In genomic region chr6:130252527-130253237, GRCh38 we compare ENCODE assay signal across 23 cellular contexts. TPM values are rescaled to one million over a fixed set of nuclear protein-coding genes. Genes with fewer than 3 reads are reported as not detected.
A peak's percentile ranks its signal among the peaks of the same experiment; 100 is the strongest.
DNase-seq lines count a peak whose midpoint lies in the region; FAIRE-seq and TF ChIP-seq lines count a peak whose summit lies in the region.
"Had no signal": no experiment of that assay in that cellular context is flagged by ENCODE, and none has a peak within 500 bp of the region (broad histone marks: within the 10 kb centered on the region; RNA-seq: fewer than 3 reads in every experiment).

No MANE protein-coding gene starts in this region.

- no peaks in the 10 kb centered on the region for H3K9me3 ChIP-seq in H1 (ENCODE audit: insufficient read depth in 2 of 2, low read depth in 1 of 2, low read length in 1 of 2)
- H3K9me3 ChIP-seq: left lung, neutrophil, prostate gland, sigmoid colon, SK-N-SH, transverse colon had no signal

- DNase-seq in MV-4-11 (lab: John Stamatoyannopoulos, UW) (peak; percentile 74), H1 (ENCODE audit: low read depth in 1 of 2, low spot score in 2 of 2) (no peak), mesendoderm (peak; percentile 21), occipital lobe (lab: John Stamatoyannopoulos, UW) (no peak), H54 (ENCODE audit: insufficient read length, low spot score) (no peak), NOMO-1 (lab: John Stamatoyannopoulos, UW; ENCODE audit: unreplicated experiment in 2 of 2) (no peak), GM12891 (ENCODE audit: insufficient read length, low spot score) (no peak)
- DNase-seq: activated CD4-positive, alpha-beta T cell treated with anti-CD3 and anti-CD28 coated beads, Interleukin-2, amount 50 U/mL, for 4 hours; activated T-cell treated with anti-CD3 and anti-CD28 coated beads, Interleukin-2, amount 50 U/mL, for 48 hours; DMS79 treated with DMSO at 0.1 percent for 48 hours; GF-D8; left lung; NCI-H1105 treated with DMSO at 0.1 percent for 48 hours; NCI-H2029 treated with DMSO at 0.1 percent for 48 hours; NCI-H524; PC-9; sigmoid colon; SK-N-SH; transverse colon had no signal

- no peaks in the 10 kb centered on the region for H3K23me2 ChIP-seq in H1 (ENCODE audit: low read depth, low read length)

- H3K14ac ChIP-seq in H1 (ENCODE audit: insufficient read length), result no peak overlapping the region

- TF ChIP-seq POLR2A in H1 (IDR thresholded peaks at IDR 0.05; ENCODE audit: control extremely low read depth in 1 of 2, low read depth in 2 of 2, low read length in 2 of 2) (no peak), H54 (IDR thresholded peaks at IDR 0.05; ENCODE audit: low read depth, low read length) (no peak), GM12891 (IDR thresholded peaks at IDR 0.05; ENCODE audit: low read depth, low read length) (no peak)

- no peak overlapping the region for H4K8ac ChIP-seq in H1 (ENCODE audit: extremely low read depth, insufficient read depth, low read length)
- H4K8ac ChIP-seq in mesendoderm (ENCODE audit: low read depth, low read length), result no peak overlapping the region

- no peak overlapping the region for H3K4ac ChIP-seq in H1 (replicated peaks; ENCODE audit: insufficient read length, low read depth, low read length)
- H3K4ac ChIP-seq in mesendoderm (ENCODE audit: low read depth, low read length), result no peak overlapping the region

- POLR2A ChIA-PET in H1 (lab: Charles Lee; ENCODE audit: partially characterized antibody), result no interaction called here

- H2BK5ac ChIP-seq in H1 (ENCODE audit: low read depth, low read length) (no peak overlapping the region), mesendoderm (ENCODE audit: low read length) (no peak overlapping the region)

- H3K79me1 ChIP-seq in H1 (ENCODE audit: low read depth, low read length), result no peaks in the 10 kb centered on the region
- H3K79me1 ChIP-seq in mesendoderm (ENCODE audit: low read length), result no peaks in the 10 kb centered on the region

- H3K18ac ChIP-seq in H1 (ENCODE audit: extremely low read depth, low read length) (no peak overlapping the region), mesendoderm (ENCODE audit: low read length) (peak overlapping the region; percentile 39)

- H3K9ac ChIP-seq in H1 (replicated peaks in 1 of 4; ENCODE audit: extremely low read depth in 1 of 4, low read depth in 3 of 4, low read length in 3 of 4) (no peak overlapping the region), mesendoderm (ENCODE audit: low read length) (no peak overlapping the region)
- H3K9ac ChIP-seq: SK-N-SH had no signal

- H2AK5ac ChIP-seq in H1 (ENCODE audit: low read depth, low read length) (no peak overlapping the region), mesendoderm (ENCODE audit: low read length) (no peak overlapping the region)

- H2BK12ac ChIP-seq in H1 (ENCODE audit: low read depth, low read length), result no peak overlapping the region

- H3K36me3 ChIP-seq in H1 (ENCODE audit: control insufficient read depth in 2 of 4, insufficient read depth in 4 of 4, low read length in 3 of 4), result no peaks in the 10 kb centered on the region
- H3K36me3 ChIP-seq in mesendoderm (ENCODE audit: control insufficient read depth, insufficient read depth, low read length), result no peaks in the 10 kb centered on the region
- H3K36me3 ChIP-seq: left lung, neutrophil, prostate gland, sigmoid colon, transverse colon had no signal

- no peak for FAIRE-seq in H1 (lab: Jason Lieb, UNC)
- FAIRE-seq in H54 (lab: Jason Lieb, UNC), result no peak
- FAIRE-seq in GM12891 (lab: Jason Lieb, UNC), result no peak
- FAIRE-seq: astrocyte, endometrium had no signal

- H3K27ac ChIP-seq in H1 (ENCODE audit: low read depth, low read length), result no peak overlapping the region
- no peak overlapping the region for H3K27ac ChIP-seq in mesendoderm (ENCODE audit: low read depth, low read length)
- H3K27ac ChIP-seq: left lung, neutrophil, PC-9, prostate gland, sigmoid colon, transverse colon had no signal

- 83% methylated on average over 9 of the region's 9 CpGs; no CpG with 5 or more reads in 1 of the 2 experiments for WGBS in H1 (ENCODE audit: extremely low coverage in 1 of 2, insufficient coverage in 1 of 2, insufficient read length in 1 of 2, insufficient replicate concordance in 2 of 2, low coverage in 1 of 2, low lambda C conversion rate in 2 of 2, missing lambda C conversion rate in 1 of 2), 2 experiments
- no CpG with 5 or more reads among the region's 9 CpGs for WGBS in mesendoderm (ENCODE audit: extremely low coverage, insufficient coverage, low lambda C conversion rate)

- 0 out of 2 replicates have a peak overlapping the region, but pooled peaks have one; percentile 45 for H2AFZ ChIP-seq in H1 (ENCODE audit: low read length)
- H2AFZ ChIP-seq: PC-9 had no signal

- H4K5ac ChIP-seq in H1 (ENCODE audit: insufficient read length, low read depth, low read length) (no peak overlapping the region), mesendoderm (ENCODE audit: low read length) (no peak overlapping the region)

- TF ChIP-seq CTCF in H1 (IDR thresholded peaks at IDR 0.05; ENCODE audit: control extremely low read depth in 1 of 3, insufficient read depth in 1 of 3, low read depth in 1 of 3, low read length in 3 of 3), result no peak

- H2BK20ac ChIP-seq in H1 (ENCODE audit: low read length), result no peak overlapping the region

- H3K4me3 ChIP-seq in H1 (ENCODE audit: extremely low read depth in 1 of 4, insufficient read depth in 2 of 4, low read depth in 3 of 4, low read length in 4 of 4), result no peak overlapping the region
- H3K4me3 ChIP-seq in mesendoderm (ENCODE audit: low read length), result no peak overlapping the region
- H3K4me3 ChIP-seq: left lung, PC-9, prostate gland, sigmoid colon, transverse colon had no signal

- H3K56ac ChIP-seq in H1 (replicated peaks; ENCODE audit: insufficient read length, low read depth, low read length) (no peak overlapping the region), mesendoderm (ENCODE audit: low read length) (no peak overlapping the region)

- H3K23ac ChIP-seq in H1 (ENCODE audit: insufficient read length), result no peak overlapping the region
- H3K23ac ChIP-seq in mesendoderm (ENCODE audit: low read length), result no peak overlapping the region

- no peak for TF ChIP-seq EP300 in H1 (IDR thresholded peaks at IDR 0.05; ENCODE audit: borderline replicate concordance in 1 of 2, low read depth in 2 of 2, low read length in 2 of 2)

- H4K20me1 ChIP-seq in H1 (replicated peaks in 1 of 2; ENCODE audit: control insufficient read depth in 1 of 2, insufficient read depth in 2 of 2, low read length in 2 of 2), result no peaks in the 10 kb centered on the region

- H3K27me3 ChIP-seq in H1 (replicated peaks in 1 of 4; ENCODE audit: control insufficient read depth in 3 of 4, extremely low read depth in 1 of 4, insufficient read depth in 3 of 4, low read length in 3 of 4), result no peaks in the 10 kb centered on the region
- no peaks in the 10 kb centered on the region for H3K27me3 ChIP-seq in mesendoderm (ENCODE audit: insufficient read depth, low read length, poor library complexity)
- H3K27me3 ChIP-seq: left lung, neutrophil, sigmoid colon, transverse colon had no signal

- peaks cover 0 to 5% (median 1%) of the 10 kb centered on the region in 4 experiments; a peak in 1 of 7 replicates for H3K4me1 ChIP-seq in H1 (replicated peaks in 1 of 4; ENCODE audit: control insufficient read depth in 3 of 4, insufficient read depth in 4 of 4, low read length in 3 of 4)
- H3K4me1 ChIP-seq in mesendoderm (ENCODE audit: control insufficient read depth, low read depth, low read length), result no peaks in the 10 kb centered on the region
- H3K4me1 ChIP-seq: left lung, prostate gland, sigmoid colon, transverse colon had no signal

- no peak overlapping the region for H4K91ac ChIP-seq in H1 (replicated peaks; ENCODE audit: insufficient read length, low read length)

- CTCF ChIA-PET in H1 (lab: Charles Lee; ENCODE audit: partially characterized antibody), result interaction anchor here (0.8 to 1.6 kb wide), 2 partner anchors 10 to 29 kb away, joined by 3 to 5 read pairs; no protein-coding TSS in a partner anchor

- H2BK120ac ChIP-seq in H1 (replicated peaks; ENCODE audit: low read depth, low read length), result no peak overlapping the region
- no peak overlapping the region for H2BK120ac ChIP-seq in mesendoderm (ENCODE audit: low read depth, low read length)

- H3K79me2 ChIP-seq in H1 (ENCODE audit: control insufficient read depth in 1 of 2, insufficient read depth in 2 of 2, low read length in 2 of 2) (no peaks in the 10 kb centered on the region), mesendoderm (ENCODE audit: control insufficient read depth, insufficient read depth, low read length) (no peaks in the 10 kb centered on the region)

- H2BK15ac ChIP-seq in H1 (ENCODE audit: low read length) (no peak overlapping the region), mesendoderm (replicated peaks; ENCODE audit: low read depth) (no peak overlapping the region)

- H3K4me2 ChIP-seq in H1 (ENCODE audit: insufficient read depth in 1 of 2, low read depth in 2 of 2, low read length in 2 of 2), result no peak overlapping the region
- H3K4me2 ChIP-seq in mesendoderm (ENCODE audit: low read length), result no peak overlapping the region
- H3K4me2 ChIP-seq: PC-9, SK-N-SH had no signal

- TF ChIP-seq RAD21 in H1 (IDR thresholded peaks at IDR 0.05 in 1 of 2, conservative IDR thresholded peaks at IDR 0.05 in 1 of 2; ENCODE audit: low read depth in 2 of 2, low read length in 2 of 2), result no peak

TF ChIP-seq in H1, 55 proteins besides CTCF, POLR2A, EP300 and RAD21 (continues in another document):
- TF ChIP-seq EGR1 (IDR thresholded peaks at IDR 0.05; ENCODE audit: borderline replicate concordance, low read depth, low read length), result no peak
- TF ChIP-seq FOSL1 (IDR thresholded peaks at IDR 0.05; ENCODE audit: insufficient read depth, low read depth, low read length), result no peak
- no peak for TF ChIP-seq PHF8 (conservative IDR thresholded peaks at IDR 0.05; ENCODE audit: low read depth, low read length)

TF ChIP-seq in GM12891, 5 proteins besides CTCF, POLR2A, EP300 and RAD21:
- no peak for TF ChIP-seq POLR2AphosphoS5 (IDR thresholded peaks at IDR 0.05; ENCODE audit: low read depth, low read length)
- TF ChIP-seq PAX5 (IDR thresholded peaks at IDR 0.05; ENCODE audit: insufficient read depth, low read length, severe bottlenecking), result no peak
- TF ChIP-seq SPI1 (IDR thresholded peaks at IDR 0.05; ENCODE audit: low read depth, low read length), result no peak
- no peak for TF ChIP-seq POU2F2 (IDR thresholded peaks at IDR 0.05; ENCODE audit: low read depth, low read length)
- TF ChIP-seq TAF1 (IDR thresholded peaks at IDR 0.05; ENCODE audit: low read depth, low read length), result no peak

RNA-seq across cellular contexts. Expression of gene SAMD3, which starts 29.9 kb away (rescaled TPM):
- 1.9 and 3.5 TPM in 2 replicates for total RNA-seq in H1 (2021; fragmentation: NEBNext Ultra II Directional; extraction: Animal tissue kit (Norgen Biotek cat#: 25700))
- polyA plus RNA-seq in H1 (2011; rRNA removed), result 1.2 and 1.8 TPM in 2 replicates
- 1.4 TPM for polyA plus RNA-seq in H1 (2011; cell fraction: cytosol; rRNA removed)
- 1.7 TPM for polyA plus RNA-seq in H1 (2011; cell fraction: nucleus; rRNA removed)
- 0.72 to 2.3 TPM (median 0.97 TPM) in 4 replicates for polyA plus RNA-seq in H1 (2012, experiment 1 of 2)
- polyA plus RNA-seq in H1 (2012, experiment 2 of 2), result 0.64 TPM
- 3.0 TPM for polyA plus RNA-seq in H1 (2013, experiment 1 of 2)
- polyA plus RNA-seq in H1 (2013, experiment 2 of 2), result 1.9 TPM
- polyA minus RNA-seq in H1 (2011; rRNA and poly(A)+ RNA removed), result 1.3 and 3.4 TPM in 2 replicates
- not detected for polyA minus RNA-seq in H1 (2011; cell fraction: cytosol; rRNA and poly(A)+ RNA removed)
- 7.4 TPM for polyA minus RNA-seq in H1 (2011; cell fraction: nucleus; rRNA and poly(A)+ RNA removed)
- 6.8 TPM for polyA plus RNA-seq in mesendoderm (2013, experiment 1 of 2)
- polyA plus RNA-seq in mesendoderm (2013, experiment 2 of 2), result 6.4 TPM
- total RNA-seq in occipital lobe, result 15.6 TPM
- not detected for polyA plus RNA-seq in GM12891 (2012; ENCODE audit: low read depth, missing spikeins)
- total RNA-seq: PC-9 had no signal

Comparison
In these comparisons a context has a peak if more than half of its experiments do, and no peak if none do; other contexts are left out.
1. DNase-seq: peak in MV-4-11 (single experiment) and mesendoderm (single experiment); none in H1 (0 of 2), occipital lobe (single experiment), H54 (single experiment), NOMO-1 (0 of 2) and GM12891 (single experiment).